ENCODE assay signal across 8 cellular contexts in the genomic region with DNA sequence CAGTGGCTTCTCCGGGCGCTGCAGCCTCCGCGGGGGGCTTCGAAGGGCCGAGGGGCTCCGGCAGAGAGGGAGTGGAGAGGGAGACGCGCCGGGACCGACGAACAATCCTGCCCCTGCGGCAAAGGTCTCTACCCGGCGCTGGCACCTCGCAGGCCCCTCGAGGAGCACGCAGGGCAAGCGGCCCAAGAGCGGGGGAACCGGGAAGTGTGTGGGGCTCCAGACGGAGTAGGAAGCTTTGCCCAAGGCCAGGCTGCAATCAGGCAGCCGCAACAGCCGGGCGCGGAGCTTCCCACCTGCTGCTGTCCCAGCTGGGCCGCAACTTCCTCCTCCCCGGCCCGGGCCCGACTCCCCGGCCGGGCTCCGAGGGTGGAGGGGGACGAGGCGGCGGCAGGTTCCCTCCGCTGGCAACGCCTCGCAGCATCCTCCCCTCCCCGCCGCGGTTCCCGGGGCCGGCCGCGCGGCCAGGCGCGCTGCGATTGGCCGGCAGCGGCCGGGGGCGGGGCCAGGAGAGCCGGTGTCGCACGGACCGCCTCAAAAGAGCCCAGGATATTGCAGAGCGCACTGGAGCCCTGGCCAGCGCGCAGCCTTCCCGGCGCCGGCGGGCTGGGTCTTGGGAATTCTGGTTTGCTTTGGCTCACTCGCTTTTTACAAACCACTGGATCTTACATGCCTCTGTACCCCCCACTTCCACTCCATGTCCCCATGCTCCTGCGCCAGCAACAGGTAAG. TPM values are rescaled to one million over a fixed set of nuclear protein-coding genes. Genes with fewer than 3 reads are reported as not detected.
DNase-seq lines count a peak whose midpoint lies in the region; ATAC-seq and TF ChIP-seq lines count a peak whose summit lies in the region.

A gene (plus strand): TSS at position 554 of the 728 bp plus-strand sequence. CDS start 5,508 bp downstream, outside the sequence.

- peak within 1 kb of the TSS; percentile 99 for H3K27ac ChIP-seq in parathyroid adenoma

- TF ChIP-seq CTCF in parathyroid adenoma (IDR thresholded peaks at IDR 0.05), result no peak

- peaks cover 15% of the 10 kb centered on the region for H3K36me3 ChIP-seq in parathyroid adenoma (ENCODE audit: control insufficient read depth, insufficient read depth, low read length)

- peak; percentile 96 for ATAC-seq in GM21825 (IDR thresholded peaks at IDR 0.05; ENCODE audit: unreplicated experiment)
- ATAC-seq in left cardiac atrium, result peak; percentile 95 to 99

- peak within 1 kb of the TSS; percentile 99 for H3K4me3 ChIP-seq in parathyroid adenoma (ENCODE audit: low read depth, low read length)

- H3K79me2 ChIP-seq in parathyroid adenoma, result peaks cover 72% of the 10 kb centered on the region

- peaks cover 18% of the 10 kb centered on the region for H3K4me1 ChIP-seq in parathyroid adenoma

- no peaks in the 10 kb centered on the region for H3K9me3 ChIP-seq in parathyroid adenoma (ENCODE audit: control insufficient read depth, low read length)

- DNase-seq in ELR (ENCODE audit: low read depth), result peak; percentile 91
- peak; percentile 42 for DNase-seq in KG1 (lab: John Stamatoyannopoulos, UW)
- DNase-seq in RPMI7951 (ENCODE audit: low read depth), result peak; percentile 66
- DNase-seq in amniotic epithelial cell (ENCODE audit: low read depth), result peak; percentile 52
- peak; percentile 90 for DNase-seq in left cardiac atrium
- no peak for DNase-seq in DMS79 (lab: John Stamatoyannopoulos, UW)

- intact Hi-C loops in left cardiac atrium (cut with DNase I), result loop anchor here (5.0 to 10.0 kb wide), 2 partner anchors 383 to 386 kb away; no protein-coding TSS in a partner anchor

- peak within 1 kb of the TSS; percentile 93 for H3K4me2 ChIP-seq in parathyroid adenoma (ENCODE audit: low read length)

- H2AFZ ChIP-seq in parathyroid adenoma, result peak within 1 kb of the TSS; percentile 50

- no peaks in the 10 kb centered on the region for H3K27me3 ChIP-seq in parathyroid adenoma (ENCODE audit: control insufficient read depth, insufficient read depth, low read length)

- H3K9ac ChIP-seq in parathyroid adenoma, result peak within 1 kb of the TSS; percentile 99

RNA-seq across cellular contexts. Expression of the gene that starts here (rescaled TPM):
- under 0.01 and 0.24 TPM in 2 replicates for total RNA-seq in RPMI7951 (2014; rRNA removed; shearing (Covaris generic))
- 1 to 10 TPM; 4.8 to 5.7 TPM for total RNA-seq in left cardiac atrium

Comparison
In these comparisons a context has a peak if more than half of its experiments do, and no peak if none do; other contexts are left out.
1. Peak in DNase-seq in RPMI7951; RNA of the gene not detected or under 1 TPM.